ENCODE assay signal across 16 cellular contexts in genomic region chrX:94107981-94108380, GRCh38.
DNase-seq lines count a peak whose midpoint lies in the region; ATAC-seq, FAIRE-seq and TF ChIP-seq lines count a peak whose summit lies in the region.
"Had no signal": no experiment of that assay in that cellular context is flagged by ENCODE, and none has a peak within 500 bp of the region (broad histone marks: within the 10 kb centered on the region; RNA-seq: fewer than 3 reads in every experiment).

No MANE protein-coding gene starts in this region.

- BruUV-seq in OCI-LY7 (replicated peaks; lab: Mats Ljungman, UMichigan), result no TSS peak

- no peaks in the 10 kb centered on the region for H3K4me1 ChIP-seq in SK-N-SH (ENCODE audit: control insufficient read depth in 1 of 2, insufficient read depth in 2 of 2, low read depth in 1 of 2, low read length in 1 of 2)
- no peaks in the 10 kb centered on the region for H3K4me1 ChIP-seq in OCI-LY7 (ENCODE audit: insufficient read depth, low read length, poor library complexity, severe bottlenecking)
- H3K4me1 ChIP-seq in smooth muscle cell (ENCODE audit: low read depth), result no peaks in the 10 kb centered on the region
- H3K4me1 ChIP-seq: sigmoid colon, vagina had no signal

- WGBS in SK-N-SH (ENCODE audit: low lambda C conversion rate), result 2% methylated on average over 3 of the region's 3 CpGs
- 53% methylated on average over 3 of the region's 3 CpGs for WGBS in smooth muscle cell (ENCODE audit: low lambda C conversion rate)

- ATAC-seq in SK-N-SH treated with all-trans-retinoic acid at 6 μM for 48 hours, result no peak

- TF ChIP-seq CTCF in SK-N-SH (IDR thresholded peaks at IDR 0.05), result peak; percentile 59
- 0 out of 2 replicates have a peak, but pooled peaks have one; percentile 14 for TF ChIP-seq CTCF in OCI-LY7 (conservative IDR thresholded peaks at IDR 0.05; ENCODE audit: low read length)
- peak; percentile 41 for TF ChIP-seq CTCF in smooth muscle cell (IDR thresholded peaks at IDR 0.05; ENCODE audit: borderline replicate concordance, insufficient read depth, poor library complexity, severe bottlenecking)

- peak overlapping the region; percentile 57; the same call in 1 of the 2 replicates for H3K4me2 ChIP-seq in SK-N-SH
- no peak overlapping the region for H3K4me2 ChIP-seq in OCI-LY7 (ENCODE audit: low read length)
- H3K4me2 ChIP-seq in smooth muscle cell, result no peak overlapping the region

- POLR2A ChIA-PET in SK-N-SH (lab: Yijun Ruan, JAX), result no interaction called here
- POLR2A ChIA-PET in OCI-LY7 (lab: Charles Lee), result no interaction called here

- peak; percentile 18 for FAIRE-seq in endometrium (lab: Jason Lieb, UNC)

- H4K20me1 ChIP-seq in SK-N-SH (ENCODE audit: insufficient read depth), result no peaks in the 10 kb centered on the region
- H4K20me1 ChIP-seq in OCI-LY7 (ENCODE audit: insufficient read depth, low read length), result no peaks in the 10 kb centered on the region
- H4K20me1 ChIP-seq in smooth muscle cell (ENCODE audit: low read depth), result no peaks in the 10 kb centered on the region

- H3K9me3 ChIP-seq in SK-N-SH, result no peaks in the 10 kb centered on the region
- no peaks in the 10 kb centered on the region for H3K9me3 ChIP-seq in OCI-LY7 (ENCODE audit: low read length)
- no peaks in the 10 kb centered on the region for H3K9me3 ChIP-seq in smooth muscle cell (replicated peaks; ENCODE audit: low read depth)
- H3K9me3 ChIP-seq: sigmoid colon, vagina had no signal

- H3K4me3 ChIP-seq in SK-N-SH (ENCODE audit: low read depth in 2 of 2, low read length in 1 of 2), result peak overlapping the region in 1 of 2 experiments; percentile 35; a peak in 1 of 4 replicates
- no peak overlapping the region for H3K4me3 ChIP-seq in OCI-LY7 (ENCODE audit: low read depth, low read length, poor library complexity, severe bottlenecking)
- H3K4me3 ChIP-seq in smooth muscle cell, result no peak overlapping the region
- H3K4me3 ChIP-seq: sigmoid colon, vagina had no signal

- H3K79me2 ChIP-seq in SK-N-SH (ENCODE audit: insufficient read depth), result no peaks in the 10 kb centered on the region
- H3K79me2 ChIP-seq in OCI-LY7 (ENCODE audit: insufficient read depth, low read depth, low read length), result no peaks in the 10 kb centered on the region
- no peaks in the 10 kb centered on the region for H3K79me2 ChIP-seq in smooth muscle cell (ENCODE audit: low read depth)

- H3F3A ChIP-seq in SK-N-SH (replicated peaks; ENCODE audit: insufficient read depth) (no peaks in the 10 kb centered on the region), smooth muscle cell (ENCODE audit: low read depth) (no peaks in the 10 kb centered on the region)

- peak; percentile 6; the same call in 1 of the 2 replicates for TF ChIP-seq RAD21 in SK-N-SH (IDR thresholded peaks at IDR 0.05; ENCODE audit: low read length)

- no peaks in the 10 kb centered on the region for H3K36me3 ChIP-seq in SK-N-SH (replicated peaks in 1 of 2; ENCODE audit: control insufficient read depth in 1 of 2, insufficient read depth in 2 of 2, low read length in 1 of 2)
- no peaks in the 10 kb centered on the region for H3K36me3 ChIP-seq in OCI-LY7 (ENCODE audit: insufficient read depth, low read length)
- no peaks in the 10 kb centered on the region for H3K36me3 ChIP-seq in smooth muscle cell (ENCODE audit: low read depth)
- H3K36me3 ChIP-seq: sigmoid colon, vagina had no signal

- H3K9ac ChIP-seq in SK-N-SH, result no peak overlapping the region
- no peak overlapping the region for H3K9ac ChIP-seq in smooth muscle cell (ENCODE audit: low read depth)

- no peak for TF ChIP-seq EP300 in SK-N-SH (IDR thresholded peaks at IDR 0.05; ENCODE audit: borderline replicate concordance in 1 of 2, low read depth in 1 of 2, low read length in 1 of 2)

- H3K27ac ChIP-seq in SK-N-SH (ENCODE audit: low read depth in 2 of 2, low read length in 1 of 2), result no peak overlapping the region
- H3K27ac ChIP-seq in OCI-LY7 (ENCODE audit: low read depth, low read length, poor library complexity, severe bottlenecking), result no peak overlapping the region
- no peak overlapping the region for H3K27ac ChIP-seq in smooth muscle cell (ENCODE audit: low read depth)
- H3K27ac ChIP-seq: sigmoid colon, vagina had no signal

- intact Hi-C loops in OCI-LY7 (cut with micrococcal nuclease; ENCODE audit: unreplicated experiment), result no loop called here

- H3K9me2 ChIP-seq in SK-N-SH (no peaks in the 10 kb centered on the region), OCI-LY7 (ENCODE audit: insufficient read depth, low read length) (no peaks in the 10 kb centered on the region)

- CTCF ChIA-PET in SK-N-SH (lab: Yijun Ruan, JAX) (interaction anchor here (1.2 kb wide), 1 partner anchor 10 kb away, joined by 3 read pairs; no protein-coding TSS in a partner anchor), OCI-LY7 (lab: Charles Lee; ENCODE audit: unreplicated experiment) (no interaction called here)

- H3K27me3 ChIP-seq in SK-N-SH (ENCODE audit: insufficient read depth) (no peaks in the 10 kb centered on the region), smooth muscle cell (ENCODE audit: low read depth) (no peaks in the 10 kb centered on the region)
- H3K27me3 ChIP-seq: sigmoid colon, vagina had no signal

- H2AFZ ChIP-seq in SK-N-SH (ENCODE audit: low read depth) (peak overlapping the region; percentile 35; the same call in 1 of the 2 replicates), OCI-LY7 (ENCODE audit: low read length) (no peak overlapping the region), smooth muscle cell (ENCODE audit: low read depth) (no peak overlapping the region)

- DNase-seq in SK-N-SH (no peak), OCI-LY7 (ENCODE audit: low spot score) (no peak), smooth muscle cell (lab: John Stamatoyannopoulos, UW; ENCODE audit: unreplicated experiment) (no peak), cerebellar cortex (ENCODE audit: low spot score) (no peak), NCI-H82 (lab: John Stamatoyannopoulos, UW) (no peak)
- no peak for DNase-seq in central memory CD4-positive, alpha-beta T cell
- DNase-seq: activated CD4-positive, CD25-positive, alpha-beta regulatory T cell treated with anti-CD3 and anti-CD28 coated beads, Interleukin-2, amount 50 U/mL, for 72 hours; CD8-positive, alpha-beta memory T cell; effector memory CD4-positive, alpha-beta T cell; NCI-H187 treated with DMSO at 0.1 percent for 48 hours; NCI-H526 treated with DMSO at 0.1 percent for 48 hours; sigmoid colon; stimulated activated CD4-positive, alpha-beta T cell treated with anti-CD3 and anti-CD28 coated beads, Interleukin-1b, Interleukin-23, amount 100 ng/mL, for 48 hours had no signal

TF ChIP-seq in SK-N-SH, 30 proteins besides CTCF, POLR2A, EP300 and RAD21 (continues in another document):
- TF ChIP-seq REST (IDR thresholded peaks at IDR 0.05; ENCODE audit: low read depth, low read length) (no peak), EZH2phosphoT487 (IDR thresholded peaks at IDR 0.05; ENCODE audit: borderline replicate concordance, low read depth) (no peak), POLR2AphosphoS5 (IDR thresholded peaks at IDR 0.05; ENCODE audit: low read depth, low read length) (no peak)

TF ChIP-seq in SK-N-SH treated with all-trans-retinoic acid at 6 μM for 48 hours, 23 proteins besides CTCF, POLR2A, EP300 and RAD21:
- TF ChIP-seq PATZ1 (CRISPR knock-in tag; IDR thresholded peaks at IDR 0.05; ENCODE audit: borderline replicate concordance) (no peak), PPARA (CRISPR knock-in tag; IDR thresholded peaks at IDR 0.05; ENCODE audit: borderline replicate concordance) (no peak), RARB (CRISPR knock-in tag; IDR thresholded peaks at IDR 0.05) (no peak), BACH2 (CRISPR knock-in tag; IDR thresholded peaks at IDR 0.05; ENCODE audit: borderline replicate concordance) (no peak), CSRNP3 (CRISPR knock-in tag; IDR thresholded peaks at IDR 0.05) (no peak)
TF ChIP-seq in SK-N-SH treated with all-trans-retinoic acid at 6 μM for 48 hours: peak in this region for 0.
